1 cellular context compared by ENCODE assay signal in the genomic region with DNA sequence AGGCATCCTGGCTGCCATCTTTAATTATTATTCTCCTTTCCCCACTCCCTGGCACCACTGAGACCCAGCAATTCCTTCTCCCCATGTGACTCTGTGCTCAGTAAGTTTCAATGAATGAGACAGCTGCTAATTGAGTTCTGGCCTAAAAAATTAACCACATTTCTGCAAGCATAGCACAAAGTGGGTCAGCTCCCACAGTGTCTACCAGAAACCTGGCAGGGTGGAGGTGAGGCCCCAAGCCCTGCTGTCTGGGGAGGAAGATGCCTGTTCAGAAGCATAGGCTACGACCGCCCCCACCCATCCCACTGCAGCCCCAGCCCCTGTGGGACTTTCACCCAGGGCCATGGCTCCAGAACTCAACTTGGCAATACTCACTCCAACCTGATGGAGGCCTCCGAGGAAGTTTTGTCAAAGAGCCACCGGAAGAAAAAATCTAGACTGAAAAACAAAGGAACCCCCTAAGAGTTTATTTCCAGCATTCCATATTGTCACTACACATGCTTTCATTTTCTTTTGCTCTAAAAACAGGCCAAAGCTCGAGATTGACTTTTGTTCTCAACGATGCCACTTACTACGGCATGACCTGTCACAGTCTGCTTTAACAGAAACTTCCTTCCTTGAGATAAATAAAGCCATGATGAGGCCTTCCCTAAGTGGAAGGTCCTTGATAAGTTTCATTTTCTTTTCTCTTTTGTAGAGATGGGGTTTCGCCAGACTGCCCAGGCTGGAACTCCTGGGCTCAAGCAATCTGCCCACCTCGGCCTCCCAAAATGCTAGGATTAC.
TF ChIP-seq lines count a peak whose summit lies in the region.

No MANE protein-coding gene starts in this region.

TF ChIP-seq in GM12878, 131 proteins besides CTCF, POLR2A, EP300 and RAD21:
- TF ChIP-seq TBL1XR1 (IDR thresholded peaks at IDR 0.05; ENCODE audit: low read depth, low read length) (no peak), ZNF24 (IDR thresholded peaks at IDR 0.05) (no peak), ELK1 (IDR thresholded peaks at IDR 0.05; ENCODE audit: low read depth, low read length) (no peak), RELA (IDR thresholded peaks at IDR 0.05; ENCODE audit: borderline replicate concordance, partially characterized antibody) (no peak), POLR2AphosphoS5 (IDR thresholded peaks at IDR 0.05; ENCODE audit: low read length) (no peak), RCOR1 (conservative IDR thresholded peaks at IDR 0.05; ENCODE audit: low read depth, low read length) (no peak), SREBF1 (IDR thresholded peaks at IDR 0.05; ENCODE audit: low read length) (no peak)
TF ChIP-seq in GM12878: peak in this region for 0.
